1 cellular context compared by ENCODE assay signal in the genomic region with DNA sequence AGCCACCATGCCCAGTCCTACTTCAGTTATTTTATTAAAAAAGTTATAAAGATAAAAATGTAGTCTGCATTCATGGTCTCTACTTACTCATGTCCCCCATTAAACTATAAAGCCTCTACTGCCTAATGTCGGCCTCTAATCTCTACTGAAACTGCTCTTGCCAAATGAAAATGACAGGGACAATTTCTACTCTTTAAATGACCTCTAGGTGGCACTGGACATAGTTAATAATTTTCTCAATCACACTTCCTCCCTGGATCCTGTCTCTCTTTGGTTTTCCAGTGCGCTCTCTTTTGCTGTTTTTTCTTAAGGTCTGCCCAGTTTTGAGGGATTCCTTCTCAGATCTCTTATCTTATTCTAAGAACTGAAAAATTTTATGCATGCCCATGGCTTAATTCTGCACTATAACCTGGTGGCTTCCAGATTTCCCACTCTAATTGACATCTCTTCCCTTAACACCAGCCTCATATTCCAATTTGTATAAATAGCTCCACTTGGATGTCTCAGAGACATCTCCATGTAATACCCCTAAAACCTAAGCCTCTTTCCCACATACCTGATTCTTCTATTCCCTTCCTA.
TF ChIP-seq lines count a peak whose summit lies in the region.

No MANE protein-coding gene starts in this region.

TF ChIP-seq in endothelial cell of umbilical vein, 7 proteins besides CTCF, POLR2A, EP300 and RAD21 (continued from another document):
- TF ChIP-seq, protein P1, sequence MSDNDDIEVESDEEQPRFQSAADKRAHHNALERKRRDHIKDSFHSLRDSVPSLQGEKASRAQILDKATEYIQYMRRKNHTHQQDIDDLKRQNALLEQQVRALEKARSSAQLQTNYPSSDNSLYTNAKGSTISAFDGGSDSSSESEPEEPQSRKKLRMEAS (IDR thresholded peaks at IDR 0.05; ENCODE audit: insufficient read depth, insufficient read length), result no peak
- TF ChIP-seq JUN (IDR thresholded peaks at IDR 0.05; ENCODE audit: borderline replicate concordance, insufficient read depth, insufficient read length, low read depth) (no peak), MYC (IDR thresholded peaks at IDR 0.05; ENCODE audit: low read depth, low read length) (no peak), FOS (IDR thresholded peaks at IDR 0.05; ENCODE audit: borderline replicate concordance, insufficient read depth, low read length) (no peak)
